12 cellular contexts compared by ENCODE assay signal in genomic region chr11:3939651-3940190, GRCh38.
A peak's percentile ranks its signal among the peaks of the same experiment; 100 is the strongest.
DNase-seq lines count a peak whose midpoint lies in the region; ATAC-seq and TF ChIP-seq lines count a peak whose summit lies in the region.
"Had no signal": no experiment of that assay in that cellular context is flagged by ENCODE, and none has a peak within 500 bp of the region (broad histone marks: within the 10 kb centered on the region; RNA-seq: fewer than 3 reads in every experiment).

No MANE protein-coding gene starts in this region.

- H3K27me3 ChIP-seq in heart left ventricle (no peaks in the 10 kb centered on the region), smooth muscle cell (ENCODE audit: low read depth) (no peaks in the 10 kb centered on the region)
- H3K27me3 ChIP-seq: sigmoid colon had no signal

- peak overlapping the region; percentile 81 for H3K4me2 ChIP-seq in smooth muscle cell
- H3K4me2 ChIP-seq: GM23338 had no signal

- H3K27ac ChIP-seq in heart left ventricle (peak overlapping the region in 7 of 12 donors; percentile 13 to 56 (median 40)), smooth muscle cell (ENCODE audit: low read depth) (peak overlapping the region; percentile 98)
- H3K27ac ChIP-seq: SK-N-MC had no signal

- H3K9me3 ChIP-seq in heart left ventricle (no peaks in the 10 kb centered on the region), smooth muscle cell (replicated peaks; ENCODE audit: low read depth) (no peaks in the 10 kb centered on the region)
- H3K9me3 ChIP-seq: sigmoid colon had no signal

- TF ChIP-seq POLR2A in heart left ventricle (IDR thresholded peaks at IDR 0.05) = no peak

- no peaks in the 10 kb centered on the region for H4K20me1 ChIP-seq in smooth muscle cell (ENCODE audit: low read depth)

- H3K36me3 ChIP-seq in heart left ventricle (no peaks in the 10 kb centered on the region), smooth muscle cell (ENCODE audit: low read depth) (no peaks in the 10 kb centered on the region)
- H3K36me3 ChIP-seq: sigmoid colon had no signal

- H3K9me3 Mint-ChIP-seq in activated naive CD8-positive, alpha-beta T cell treated with anti-CD3 and anti-CD28 coated beads for 36 hours = peaks cover under 1% of the 10 kb centered on the region
- H3K9me3 Mint-ChIP-seq in glutamatergic neuron (ENCODE audit: unreplicated experiment) = no peaks in the 10 kb centered on the region
- H3K9me3 Mint-ChIP-seq: activated CD8-positive, alpha-beta T cell treated with anti-CD3 and anti-CD28 coated beads for 36 hours; GM23338 had no signal

- H3K4me3 ChIP-seq in heart left ventricle (no peak overlapping the region), smooth muscle cell (peak overlapping the region; percentile 11)
- H3K4me3 ChIP-seq: GM23338, sigmoid colon, SK-N-MC had no signal

- DNase-seq in GM04503 (ENCODE audit: low read depth) = peak; percentile 69
- DNase-seq in activated naive CD8-positive, alpha-beta T cell treated with anti-CD3 and anti-CD28 coated beads for 36 hours = no peak
- DNase-seq in heart left ventricle = no peak
- DNase-seq in smooth muscle cell (lab: John Stamatoyannopoulos, UW; ENCODE audit: unreplicated experiment) = no peak
- no peak for DNase-seq in C1 segment of cervical spinal cord (lab: John Stamatoyannopoulos, UW)
- DNase-seq in glutamatergic neuron = no peak
- DNase-seq in DMS53 treated with DMSO at 0.1 percent for 48 hours (lab: John Stamatoyannopoulos, UW; ENCODE audit: unreplicated experiment) = no peak
- DNase-seq: activated CD8-positive, alpha-beta T cell treated with anti-CD3 and anti-CD28 coated beads for 36 hours; NCI-H524 treated with DMSO at 0.1 percent for 48 hours; sigmoid colon had no signal

- H3K79me2 ChIP-seq in smooth muscle cell (ENCODE audit: low read depth) = no peaks in the 10 kb centered on the region

- H3K27ac Mint-ChIP-seq in activated naive CD8-positive, alpha-beta T cell treated with anti-CD3 and anti-CD28 coated beads for 36 hours = peak overlapping the region; percentile 21
- no peak overlapping the region for H3K27ac Mint-ChIP-seq in glutamatergic neuron (ENCODE audit: unreplicated experiment)
- H3K27ac Mint-ChIP-seq: GM23338 had no signal

- H3F3A ChIP-seq in smooth muscle cell (ENCODE audit: low read depth) = no peaks in the 10 kb centered on the region

- H3K36me3 Mint-ChIP-seq in activated naive CD8-positive, alpha-beta T cell treated with anti-CD3 and anti-CD28 coated beads for 36 hours = peaks cover 28% of the 10 kb centered on the region
- H3K36me3 Mint-ChIP-seq in glutamatergic neuron (ENCODE audit: unreplicated experiment) = no peaks in the 10 kb centered on the region

- intact Hi-C loops in heart left ventricle (cut with DNase I) = loop anchor here in 6 of 10 donors (5.0 to 10.0 kb wide), 5 partner anchors 45 to 125 kb away; partner anchors contain the start of gene STIM1 (in 3 of the 6)

- no peaks in the 10 kb centered on the region for H3K27me3 Mint-ChIP-seq in activated naive CD8-positive, alpha-beta T cell treated with anti-CD3 and anti-CD28 coated beads for 36 hours
- H3K27me3 Mint-ChIP-seq in glutamatergic neuron (ENCODE audit: unreplicated experiment) = peaks cover 3% of the 10 kb centered on the region
- H3K27me3 Mint-ChIP-seq: activated CD8-positive, alpha-beta T cell treated with anti-CD3 and anti-CD28 coated beads for 36 hours had no signal

- peaks cover 74% of the 10 kb centered on the region for H3K4me1 Mint-ChIP-seq in activated naive CD8-positive, alpha-beta T cell treated with anti-CD3 and anti-CD28 coated beads for 36 hours
- peaks cover 3% of the 10 kb centered on the region for H3K4me1 Mint-ChIP-seq in glutamatergic neuron (ENCODE audit: low read depth, unreplicated experiment)
- H3K4me1 Mint-ChIP-seq: GM23338 had no signal

- TF ChIP-seq CTCF in heart left ventricle (IDR thresholded peaks at IDR 0.05) (no peak), smooth muscle cell (IDR thresholded peaks at IDR 0.05; ENCODE audit: borderline replicate concordance, insufficient read depth, poor library complexity, severe bottlenecking) (no peak), glutamatergic neuron (IDR thresholded peaks at IDR 0.05; ENCODE audit: partially characterized antibody, unreplicated experiment) (no peak)

- ATAC-seq in heart left ventricle = peak in 3 of 4 donors; percentile 21 to 55 (median 46)
- ATAC-seq: activated CD8-positive, alpha-beta T cell treated with anti-CD3 and anti-CD28 coated beads for 36 hours; GM23338 had no signal

- peaks cover 0 to 61% (median 40%) of the 10 kb centered on the region in 12 donors for H3K4me1 ChIP-seq in heart left ventricle
- H3K4me1 ChIP-seq in smooth muscle cell (ENCODE audit: low read depth) = peaks cover 13% of the 10 kb centered on the region

- H3K4me3 Mint-ChIP-seq in activated naive CD8-positive, alpha-beta T cell treated with anti-CD3 and anti-CD28 coated beads for 36 hours = no peak overlapping the region
- H3K4me3 Mint-ChIP-seq in glutamatergic neuron (ENCODE audit: unreplicated experiment) = no peak overlapping the region
- H3K4me3 Mint-ChIP-seq: activated CD8-positive, alpha-beta T cell treated with anti-CD3 and anti-CD28 coated beads for 36 hours; GM23338 had no signal

- H3K9ac ChIP-seq in smooth muscle cell (ENCODE audit: low read depth) = peak overlapping the region; percentile 83

- 60 to 76% (median 63%) methylated on average over 2 of the region's 2 CpGs for WGBS in heart left ventricle, 4 donors
- WGBS in smooth muscle cell (ENCODE audit: low lambda C conversion rate) = 24% methylated on average over 2 of the region's 2 CpGs

- no peak overlapping the region for H2AFZ ChIP-seq in smooth muscle cell (ENCODE audit: low read depth)
- H2AFZ ChIP-seq: GM23338 had no signal
